22 cellular contexts compared by ENCODE assay signal in genomic region chr4:154004450-154004849, GRCh38.
DNase-seq lines count a peak whose midpoint lies in the region; ATAC-seq, FAIRE-seq and TF ChIP-seq lines count a peak whose summit lies in the region.
"Had no signal": no experiment of that assay in that cellular context is flagged by ENCODE, and none has a peak within 500 bp of the region (broad histone marks: within the 10 kb centered on the region; RNA-seq: fewer than 3 reads in every experiment).

No MANE protein-coding gene starts in this region.

- no peaks in the 10 kb centered on the region for H3K36me3 ChIP-seq in mammary epithelial cell (ENCODE audit: insufficient read depth, low read length)
- H3K36me3 ChIP-seq in suprapubic skin: no peaks in the 10 kb centered on the region
- H3K36me3 ChIP-seq: BE2C had no signal

- FAIRE-seq in frontal cortex (lab: Jason Lieb, UNC): no peak
- FAIRE-seq: islet of Langerhans, K562 had no signal

- H3K27ac ChIP-seq in mammary epithelial cell (ENCODE audit: insufficient read depth, low read depth, low read length): peak overlapping the region; percentile 53
- H3K27ac ChIP-seq in suprapubic skin: peak overlapping the region; percentile 43

- dilution Hi-C loops in mammary epithelial cell (cut with HindIII; ENCODE audit: low sequenced_read_pairs): no loop called here

- H3K36me3 Mint-ChIP-seq in HFFc6 (ENCODE audit: low read depth) (no peaks in the 10 kb centered on the region), nephron (ENCODE audit: low read depth) (no peaks in the 10 kb centered on the region)
- H3K36me3 Mint-ChIP-seq: activated naive CD8-positive, alpha-beta T cell treated with anti-CD3 and anti-CD28 coated beads for 36 hours; natural killer cell treated with Interleukin-12 subunit alpha and Interleukin-12 subunit beta and Interleukin-15 and Interleukin-18, amount 100 ng/mL, for 72 hours had no signal

- BruUV-seq in mammary epithelial cell (replicated peaks; lab: Mats Ljungman, UMichigan): no TSS peak

- H3K4me2 ChIP-seq in mammary epithelial cell (ENCODE audit: insufficient read depth, low read depth, low read length): no peak overlapping the region

- no peaks in the 10 kb centered on the region; the same call in 1 of the 2 replicates for H3K4me1 Mint-ChIP-seq in HFFc6 (ENCODE audit: low read depth)
- peaks cover 32% of the 10 kb centered on the region for H3K4me1 Mint-ChIP-seq in nephron
- H3K4me1 Mint-ChIP-seq: activated naive CD8-positive, alpha-beta T cell treated with anti-CD3 and anti-CD28 coated beads for 36 hours had no signal

- CTCF ChIA-PET in mammary epithelial cell (lab: Charles Lee; ENCODE audit: low non-redundant PET): no interaction called here

- no peaks in the 10 kb centered on the region for H3K27me3 Mint-ChIP-seq in HFFc6 (ENCODE audit: insufficient read depth)
- no peaks in the 10 kb centered on the region for H3K27me3 Mint-ChIP-seq in nephron (ENCODE audit: low read depth)

- H3K27ac Mint-ChIP-seq in HFFc6 (peak overlapping the region; percentile 62; the same call in 1 of the 2 replicates), nephron (peak overlapping the region in 2 of 3 experiments; percentile 19 to 79)
- H3K27ac Mint-ChIP-seq: activated naive CD8-positive, alpha-beta T cell treated with anti-CD3 and anti-CD28 coated beads for 36 hours; activated T-cell treated with anti-CD3 and anti-CD28 coated beads, Interleukin-2, amount 50 U/mL, for 72 hours; natural killer cell treated with Interleukin-12 subunit alpha and Interleukin-12 subunit beta and Interleukin-15 and Interleukin-18, amount 100 ng/mL, for 72 hours; T-helper 2 cell treated with Interferon-gamma antibody and Interleukin-4, amounts not matched to agents 5 μg/mL and 100 μg/mL, for 36 hours had no signal

- H3K27me3 ChIP-seq in mammary epithelial cell (ENCODE audit: insufficient read depth, low read length): no peaks in the 10 kb centered on the region
- H3K27me3 ChIP-seq in suprapubic skin: no peaks in the 10 kb centered on the region
- H3K27me3 ChIP-seq: BE2C had no signal

- H3K4me3 ChIP-seq in mammary epithelial cell (replicated peaks in 1 of 3; ENCODE audit: insufficient read depth in 1 of 3, low read depth in 2 of 3, low read length in 3 of 3): no peak overlapping the region
- H3K4me3 ChIP-seq in suprapubic skin: no peak overlapping the region
- H3K4me3 ChIP-seq: K562 had no signal

- ATAC-seq in GM18858 (IDR thresholded peaks at IDR 0.05; ENCODE audit: unreplicated experiment) (no peak), HG03196 (IDR thresholded peaks at IDR 0.05; ENCODE audit: unreplicated experiment) (no peak)
- ATAC-seq: activated T-cell treated with anti-CD3 and anti-CD28 coated beads, Interleukin-2, amount 50 U/mL, for 72 hours; HCT116; K562; natural killer cell treated with Interleukin-12 subunit alpha and Interleukin-12 subunit beta and Interleukin-15 and Interleukin-18, amount 100 ng/mL, for 72 hours had no signal

- H3K9me3 ChIP-seq in mammary epithelial cell (replicated peaks; ENCODE audit: insufficient read depth, low read length) (no peaks in the 10 kb centered on the region), suprapubic skin (no peaks in the 10 kb centered on the region)
- H3K9me3 ChIP-seq: BE2C had no signal

- no peak for TF ChIP-seq CTCF in HFFc6 (IDR thresholded peaks at IDR 0.05)
- TF ChIP-seq CTCF in mammary epithelial cell (conservative IDR thresholded peaks at IDR 0.05 in 1 of 2, IDR thresholded peaks at IDR 0.05 in 1 of 2; ENCODE audit: extremely low read depth in 1 of 2, insufficient read depth in 1 of 2, low read depth in 1 of 2, low read length in 2 of 2): no peak
- TF ChIP-seq CTCF in nephron (IDR thresholded peaks at IDR 0.05; ENCODE audit: unreplicated experiment in 3 of 3): no peak
- TF ChIP-seq CTCF in suprapubic skin (IDR thresholded peaks at IDR 0.05): no peak

- 49% methylated on average over 7 of the region's 8 CpGs for WGBS in mammary epithelial cell (ENCODE audit: low coverage, missing lambda C conversion rate)
- 64% methylated on average over 8 of the region's 8 CpGs for WGBS in suprapubic skin

- intact Hi-C loops in mammary epithelial cell (cut with micrococcal nuclease): no loop called here

- no peak overlapping the region for H3K9ac ChIP-seq in mammary epithelial cell (ENCODE audit: insufficient read depth, low read length)

- in situ Hi-C loops in mammary epithelial cell (cut with MboI; ENCODE audit: low sequenced_read_pairs in 2 of 2): no loop called here

- no peaks in the 10 kb centered on the region for H3K79me2 ChIP-seq in mammary epithelial cell (ENCODE audit: insufficient read depth, low read length)

- DNase-seq in HFFc6 (no peak), mammary epithelial cell (no peak), suprapubic skin (ENCODE audit: low spot score in 2 of 2) (no peak), frontal cortex (ENCODE audit: low spot score in 2 of 2) (no peak), COLO829 (ENCODE audit: low spot score) (no peak)
- DNase-seq: activated CD4-positive, CD25-positive, alpha-beta regulatory T cell; activated naive CD8-positive, alpha-beta T cell treated with anti-CD3 and anti-CD28 coated beads for 36 hours; activated T-cell treated with anti-CD3 and anti-CD28 coated beads, Interleukin-2, amount 50 U/mL, for 72 hours; BE2C; Calu3; NCI-H187 treated with DMSO at 0.1 percent for 48 hours; SIG-M5; stimulated activated CD4-positive, alpha-beta T cell treated with anti-CD3 and anti-CD28 coated beads, Interleukin-15, amount 100 ng/mL, for 24 hours; stimulated activated naive CD4-positive, alpha-beta T cell had no signal

- H3K4me1 ChIP-seq in mammary epithelial cell (ENCODE audit: insufficient read depth, low read length) (peaks cover 21% of the 10 kb centered on the region), suprapubic skin (peaks cover 2% of the 10 kb centered on the region)
- H3K4me1 ChIP-seq: BE2C had no signal

- H2AFZ ChIP-seq in mammary epithelial cell (ENCODE audit: low read depth, low read length): peak overlapping the region; percentile 94

- no peaks in the 10 kb centered on the region for H4K20me1 ChIP-seq in mammary epithelial cell (ENCODE audit: insufficient read depth, low read length)

- peaks cover 23% of the 10 kb centered on the region for H3K9me3 Mint-ChIP-seq in HFFc6
- H3K9me3 Mint-ChIP-seq in nephron: peaks cover 3% of the 10 kb centered on the region
- H3K9me3 Mint-ChIP-seq: activated naive CD8-positive, alpha-beta T cell treated with anti-CD3 and anti-CD28 coated beads for 36 hours; activated T-cell treated with anti-CD3 and anti-CD28 coated beads, Interleukin-2, amount 50 U/mL, for 72 hours; natural killer cell treated with Interleukin-12 subunit alpha and Interleukin-12 subunit beta and Interleukin-15 and Interleukin-18, amount 100 ng/mL, for 72 hours; T-helper 2 cell treated with Interferon-gamma antibody and Interleukin-4, amounts not matched to agents 5 μg/mL and 100 μg/mL, for 36 hours had no signal

- H3K4me3 Mint-ChIP-seq in HFFc6 (no peak overlapping the region), nephron (no peak overlapping the region)
- H3K4me3 Mint-ChIP-seq: activated naive CD8-positive, alpha-beta T cell treated with anti-CD3 and anti-CD28 coated beads for 36 hours; activated T-cell treated with anti-CD3 and anti-CD28 coated beads, Interleukin-2, amount 50 U/mL, for 72 hours; natural killer cell treated with Interleukin-12 subunit alpha and Interleukin-12 subunit beta and Interleukin-15 and Interleukin-18, amount 100 ng/mL, for 72 hours; T-helper 2 cell treated with Interferon-gamma antibody and Interleukin-4, amounts not matched to agents 5 μg/mL and 100 μg/mL, for 36 hours had no signal

- no peak for TF ChIP-seq EP300 in suprapubic skin (IDR thresholded peaks at IDR 0.05)

- TF ChIP-seq POLR2A in suprapubic skin (IDR thresholded peaks at IDR 0.05): no peak
